ENCODE assay signal across 10 cellular contexts in the genomic region with DNA sequence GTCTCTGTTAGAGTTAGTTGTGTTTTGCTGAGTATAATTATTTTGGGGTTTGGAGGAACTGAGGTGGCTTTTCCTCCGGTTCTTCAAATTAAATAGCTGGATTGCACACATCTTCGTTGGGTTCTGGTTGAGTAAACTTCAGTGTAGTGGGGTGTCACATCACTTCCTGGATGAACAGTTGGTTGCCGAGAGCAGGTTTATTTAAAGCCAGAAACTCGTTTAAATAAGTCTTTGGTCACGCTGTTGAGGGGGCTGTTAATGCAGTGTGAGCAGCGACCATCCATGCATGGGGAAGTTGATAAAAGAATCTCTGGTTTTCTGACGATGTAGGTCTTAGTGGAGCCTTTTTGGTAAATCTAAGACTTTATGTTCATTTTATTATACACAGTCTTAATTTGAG.
DNase-seq lines count a peak whose midpoint lies in the region; ATAC-seq, FAIRE-seq and TF ChIP-seq lines count a peak whose summit lies in the region.
"Had no signal": no experiment of that assay in that cellular context is flagged by ENCODE, and none has a peak within 500 bp of the region (broad histone marks: within the 10 kb centered on the region; RNA-seq: fewer than 3 reads in every experiment).

No MANE protein-coding gene starts in this region.

- no peak for TF ChIP-seq CTCF in right lobe of liver (IDR thresholded peaks at IDR 0.05)
- TF ChIP-seq CTCF in HepG2 (CRISPR knock-in tag; IDR thresholded peaks at IDR 0.05) = no peak
- TF ChIP-seq CTCF in OCI-LY7 (conservative IDR thresholded peaks at IDR 0.05; ENCODE audit: low read length) = no peak
- TF ChIP-seq CTCF in upper lobe of right lung (IDR thresholded peaks at IDR 0.05) = no peak
- TF ChIP-seq CTCF in testis (IDR thresholded peaks at IDR 0.05) = no peak

- intact Hi-C loops in right lobe of liver (cut with DNase I) (loop anchor here in 1 of 2 donors (10.0 kb wide), 1 partner anchor 206 kb away; no protein-coding TSS in a partner anchor), HepG2 (cut with micrococcal nuclease; ENCODE audit: unreplicated experiment) (loop anchor here (5.0 to 10.0 kb wide), 3 partner anchors 367 to 834 kb away; a partner anchor contains a TSS), OCI-LY7 (cut with micrococcal nuclease; ENCODE audit: unreplicated experiment) (loop anchor here (2.0 to 5.0 kb wide), 4 partner anchors 73 to 382 kb away; a partner anchor contains a TSS), upper lobe of right lung (cut with DNase I) (no loop called here), testis (cut with DNase I; ENCODE audit: low total_unique reads) (no loop called here)

- POLR2A ChIA-PET in HepG2 (lab: Yijun Ruan, JAX) = no interaction called here
- POLR2A ChIA-PET in OCI-LY7 (lab: Charles Lee) = interaction anchor here (2.2 kb wide), 1 partner anchor 353 kb away, joined by 6 read pairs; no protein-coding TSS in a partner anchor

- CTCF ChIA-PET in HepG2 (lab: Yijun Ruan, JAX; ENCODE audit: low intra/inter-chr PET ratio, low total read pairs) = interaction anchor here (1.0 kb wide), 1 partner anchor 1508 kb away, joined by 3 read pairs; no protein-coding TSS in a partner anchor
- CTCF ChIA-PET in OCI-LY7 (lab: Charles Lee; ENCODE audit: unreplicated experiment) = no interaction called here

- 16% methylated on average over 7 of the region's 7 CpGs for WGBS in right lobe of liver (ENCODE audit: insufficient coverage, low coverage, low lambda C conversion rate, missing lambda C conversion rate)
- WGBS in HepG2 (ENCODE audit: low lambda C conversion rate) = 41% methylated on average over 7 of the region's 7 CpGs
- WGBS in testis, 2 donors = 42 to 44% methylated on average over 7 of the region's 7 CpGs

- no peaks in the 10 kb centered on the region for H3K79me2 ChIP-seq in HepG2 (ENCODE audit: insufficient read depth, low read length)
- H3K79me2 ChIP-seq in OCI-LY7 (ENCODE audit: insufficient read depth, low read depth, low read length) = no peaks in the 10 kb centered on the region

- peaks cover 0 to 3% (median 0%) of the 10 kb centered on the region in 6 donors for H3K9me3 Mint-ChIP-seq in immature natural killer cell
- H3K9me3 Mint-ChIP-seq: activated T-cell treated with anti-CD3 and anti-CD28 coated beads, Interleukin-2, amount 50 U/mL, for 72 hours had no signal

- H4K20me1 ChIP-seq in HepG2 (ENCODE audit: insufficient read depth, low read length) (no peaks in the 10 kb centered on the region), OCI-LY7 (ENCODE audit: insufficient read depth, low read length) (no peaks in the 10 kb centered on the region)

- TF ChIP-seq EP300 in HepG2 (IDR thresholded peaks at IDR 0.05; ENCODE audit: low read depth in 2 of 2, low read length in 2 of 2) (no peak), HepG2 (CRISPR knock-in tag; IDR thresholded peaks at IDR 0.05; ENCODE audit: borderline replicate concordance) (no peak)

- H3K4me3 ChIP-seq in right lobe of liver = no peak overlapping the region
- no peak overlapping the region for H3K4me3 ChIP-seq in HepG2 (replicated peaks in 1 of 3; ENCODE audit: insufficient read depth in 1 of 3, low read depth in 2 of 3, low read length in 3 of 3)
- H3K4me3 ChIP-seq in OCI-LY7 (ENCODE audit: low read depth, low read length, poor library complexity, severe bottlenecking) = peak overlapping the region; percentile 62
- peak overlapping the region; percentile 21 for H3K4me3 ChIP-seq in upper lobe of right lung
- no peak overlapping the region for H3K4me3 ChIP-seq in testis

- peaks cover 5 to 7% of the 10 kb centered on the region in 2 donors for H3K4me1 Mint-ChIP-seq in immature natural killer cell

- FAIRE-seq in HepG2 (lab: Jason Lieb, UNC) = no peak

- in situ Hi-C loops in HepG2 (cut with HindIII; ENCODE audit: extremely low pct_ligation_motif_present, low pct_unique_long_range_greater_than_20kb) = no loop called here

- no peaks in the 10 kb centered on the region for H3K9me3 ChIP-seq in right lobe of liver
- no peaks in the 10 kb centered on the region for H3K9me3 ChIP-seq in HepG2 (ENCODE audit: low read length)
- H3K9me3 ChIP-seq in OCI-LY7 (ENCODE audit: low read length) = no peaks in the 10 kb centered on the region
- H3K9me3 ChIP-seq in upper lobe of right lung = no peaks in the 10 kb centered on the region
- no peaks in the 10 kb centered on the region for H3K9me3 ChIP-seq in testis

- TF ChIP-seq POLR2A in right lobe of liver (IDR thresholded peaks at IDR 0.05) = no peak
- TF ChIP-seq POLR2A in HepG2 (IDR thresholded peaks at IDR 0.05; ENCODE audit: insufficient read depth in 1 of 2, low read depth in 2 of 2, low read length in 2 of 2) = no peak
- TF ChIP-seq POLR2A in testis (IDR thresholded peaks at IDR 0.05) = no peak

- H3K27ac ChIP-seq in right lobe of liver = peak overlapping the region in 2 of 3 donors; percentile 10 to 23
- H3K27ac ChIP-seq in HepG2 (ENCODE audit: extremely low read length, insufficient read depth, low read length) = no peak overlapping the region
- H3K27ac ChIP-seq in OCI-LY7 (ENCODE audit: low read depth, low read length, poor library complexity, severe bottlenecking) = peak overlapping the region; percentile 100
- H3K27ac ChIP-seq in upper lobe of right lung = peak overlapping the region; percentile 92
- H3K27ac ChIP-seq in testis = peak overlapping the region in 1 of 2 donors; percentile 4
- H3K27ac ChIP-seq: KMS-11 had no signal

- no peak overlapping the region for H3K4me2 ChIP-seq in HepG2 (ENCODE audit: low read depth, low read length)
- H3K4me2 ChIP-seq in OCI-LY7 (ENCODE audit: low read length) = peak overlapping the region; percentile 76

- peaks cover 1 to 10% (median 7%) of the 10 kb centered on the region in 3 donors for H3K27me3 Mint-ChIP-seq in immature natural killer cell (ENCODE audit: low read depth in 3 of 3)

- ATAC-seq in right lobe of liver (no peak), HepG2 (no peak), upper lobe of right lung (no peak)
- ATAC-seq: activated T-cell treated with anti-CD3 and anti-CD28 coated beads, Interleukin-2, amount 50 U/mL, for 72 hours had no signal

- H3K27me3 ChIP-seq in right lobe of liver (no peaks in the 10 kb centered on the region), HepG2 (ENCODE audit: control insufficient read depth in 1 of 2, insufficient read depth in 2 of 2, low read length in 2 of 2) (peaks cover 0 to 6% of the 10 kb centered on the region in 2 experiments; a peak in 2 of 5 replicates), upper lobe of right lung (no peaks in the 10 kb centered on the region), testis (no peaks in the 10 kb centered on the region)

- H3K9ac ChIP-seq in HepG2 (ENCODE audit: insufficient read depth, low read depth, low read length) = no peak overlapping the region
- H3K9ac ChIP-seq: KMS-11 had no signal

- H3K36me3 ChIP-seq in right lobe of liver (no peaks in the 10 kb centered on the region), HepG2 (replicated peaks in 1 of 2; ENCODE audit: control insufficient read depth in 1 of 2, insufficient read depth in 2 of 2, low read length in 2 of 2) (no peaks in the 10 kb centered on the region), OCI-LY7 (ENCODE audit: insufficient read depth, low read length) (no peaks in the 10 kb centered on the region), upper lobe of right lung (no peaks in the 10 kb centered on the region), testis (ENCODE audit: low read depth, missing control alignments) (no peaks in the 10 kb centered on the region)

- no peaks in the 10 kb centered on the region for H3K9me2 ChIP-seq in OCI-LY7 (ENCODE audit: insufficient read depth, low read length)

- BruUV-seq in HepG2 (replicated peaks; lab: Mats Ljungman, UMichigan) (no TSS peak), OCI-LY7 (replicated peaks; lab: Mats Ljungman, UMichigan) (no TSS peak)

- H3K4me1 ChIP-seq in right lobe of liver (no peaks in the 10 kb centered on the region), HepG2 (ENCODE audit: insufficient read depth, low read length) (peaks cover 6% of the 10 kb centered on the region; the same call in 1 of the 2 replicates), OCI-LY7 (ENCODE audit: insufficient read depth, low read length, poor library complexity, severe bottlenecking) (peaks cover 61% of the 10 kb centered on the region), upper lobe of right lung (no peaks in the 10 kb centered on the region), testis (no peaks in the 10 kb centered on the region)

- TF ChIP-seq RAD21 in HepG2 (CRISPR knock-in tag; IDR thresholded peaks at IDR 0.05) = no peak

- H3K4me3 Mint-ChIP-seq in immature natural killer cell = peak overlapping the region in 4 of 5 donors; percentile 8 to 44 (median 19)

- DNase-seq in right lobe of liver = no peak
- DNase-seq in HepG2 (ENCODE audit: low spot score) = no peak
- DNase-seq in OCI-LY7 (ENCODE audit: low spot score) = peak; percentile 88
- no peak for DNase-seq in immature natural killer cell
- no peak for DNase-seq in upper lobe of right lung
- no peak for DNase-seq in testis
- no peak for DNase-seq in NCI-H1417 (lab: John Stamatoyannopoulos, UW)
- DNase-seq in NCI-H1694 (lab: John Stamatoyannopoulos, UW) = no peak
- DNase-seq: activated T-cell treated with anti-CD3 and anti-CD28 coated beads, Interleukin-2, amount 50 U/mL, for 72 hours had no signal

- no peaks in the 10 kb centered on the region for H3K36me3 Mint-ChIP-seq in immature natural killer cell

- H3K27ac Mint-ChIP-seq in immature natural killer cell = no peak overlapping the region
- H3K27ac Mint-ChIP-seq: activated T-cell treated with anti-CD3 and anti-CD28 coated beads, Interleukin-2, amount 50 U/mL, for 72 hours had no signal

- no peak overlapping the region for H2AFZ ChIP-seq in HepG2 (ENCODE audit: low read length)
- peak overlapping the region; percentile 92; the same call in 1 of the 2 replicates for H2AFZ ChIP-seq in OCI-LY7 (ENCODE audit: low read length)

TF ChIP-seq in HepG2, 621 proteins besides CTCF, POLR2A, EP300 and RAD21 (continues in another document):
- TF ChIP-seq, protein P1, sequence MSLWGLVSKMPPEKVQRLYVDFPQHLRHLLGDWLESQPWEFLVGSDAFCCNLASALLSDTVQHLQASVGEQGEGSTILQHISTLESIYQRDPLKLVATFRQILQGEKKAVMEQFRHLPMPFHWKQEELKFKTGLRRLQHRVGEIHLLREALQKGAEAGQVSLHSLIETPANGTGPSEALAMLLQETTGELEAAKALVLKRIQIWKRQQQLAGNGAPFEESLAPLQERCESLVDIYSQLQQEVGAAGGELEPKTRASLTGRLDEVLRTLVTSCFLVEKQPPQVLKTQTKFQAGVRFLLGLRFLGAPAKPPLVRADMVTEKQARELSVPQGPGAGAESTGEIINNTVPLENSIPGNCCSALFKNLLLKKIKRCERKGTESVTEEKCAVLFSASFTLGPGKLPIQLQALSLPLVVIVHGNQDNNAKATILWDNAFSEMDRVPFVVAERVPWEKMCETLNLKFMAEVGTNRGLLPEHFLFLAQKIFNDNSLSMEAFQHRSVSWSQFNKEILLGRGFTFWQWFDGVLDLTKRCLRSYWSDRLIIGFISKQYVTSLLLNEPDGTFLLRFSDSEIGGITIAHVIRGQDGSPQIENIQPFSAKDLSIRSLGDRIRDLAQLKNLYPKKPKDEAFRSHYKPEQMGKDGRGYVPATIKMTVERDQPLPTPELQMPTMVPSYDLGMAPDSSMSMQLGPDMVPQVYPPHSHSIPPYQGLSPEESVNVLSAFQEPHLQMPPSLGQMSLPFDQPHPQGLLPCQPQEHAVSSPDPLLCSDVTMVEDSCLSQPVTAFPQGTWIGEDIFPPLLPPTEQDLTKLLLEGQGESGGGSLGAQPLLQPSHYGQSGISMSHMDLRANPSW (CRISPR knock-in tag; IDR thresholded peaks at IDR 0.05; ENCODE audit: borderline replicate concordance) = no peak

Comparison
In these comparisons a context has a peak if more than half of its experiments do, and no peak if none do; other contexts are left out.
1. H3K4me3 ChIP-seq: peak in OCI-LY7 (single experiment) and upper lobe of right lung (single experiment); none in right lobe of liver (0 of 3), HepG2 (0 of 3) and testis (0 of 2).
2. intact Hi-C loops: an anchor here in HepG2 (5.0 to 10.0 kb wide) and OCI-LY7 (2.0 to 5.0 kb wide); none called in upper lobe of right lung and testis.